ENCODE assay signal across 33 cellular contexts in genomic region chr20:40805592-40805991, GRCh38.
"Had no signal": no experiment of that assay in that cellular context is flagged by ENCODE, and none has a peak within 500 bp of the region (broad histone marks: within the 10 kb centered on the region; RNA-seq: fewer than 3 reads in every experiment).

No MANE protein-coding gene starts in this region.

- H3K4me1 Mint-ChIP-seq: activated B cell treated with CpG ODN at 0.5 μM for 24 hours; activated CD8-positive, alpha-beta memory T cell treated with anti-CD3 and anti-CD28 coated beads, Interleukin-2, amount 10 ng/mL, durations not matched to agents 7 days and 5 days; activated naive CD4-positive, alpha-beta T cell treated with anti-CD3 and anti-CD28 coated beads, Interleukin-2, amount 10 ng/mL, durations not matched to agents 7 days and 5 days had no signal

- H3K27ac Mint-ChIP-seq: activated B cell treated with CpG ODN at 0.5 μM for 24 hours; activated CD8-positive, alpha-beta memory T cell treated with anti-CD3 and anti-CD28 coated beads, Interleukin-2, amount 10 ng/mL, durations not matched to agents 7 days and 5 days; activated CD8-positive, alpha-beta T cell treated with anti-CD3 and anti-CD28 coated beads for 36 hours; activated naive CD4-positive, alpha-beta T cell treated with anti-CD3 and anti-CD28 coated beads, Interleukin-2, amount 10 ng/mL, durations not matched to agents 7 days and 5 days; activated naive CD4-positive, alpha-beta T cell treated with anti-CD3 and anti-CD28 coated beads, Interleukin-2, amount 50 U/mL, for 72 hours; activated naive CD8-positive, alpha-beta T cell treated with anti-CD3 and anti-CD28 coated beads, Interleukin-2, amount 10 ng/mL, durations not matched to agents 7 days and 5 days; activated T-cell treated with anti-CD3 and anti-CD28 coated beads, Interleukin-2, amount 50 U/mL, for 24 hours; activated T-cell treated with anti-CD3 and anti-CD28 coated beads, Interleukin-2, amount 50 U/mL, for 72 hours; T-helper 17 cell; T-helper 2 cell treated with Interferon-gamma antibody and Interleukin-4, amounts not matched to agents 5 μg/mL and 100 μg/mL, for 36 hours had no signal

- H3K4me3 Mint-ChIP-seq: activated B cell treated with CpG ODN at 0.5 μM for 24 hours; activated CD8-positive, alpha-beta memory T cell treated with anti-CD3 and anti-CD28 coated beads, Interleukin-2, amount 10 ng/mL, durations not matched to agents 7 days and 5 days; activated CD8-positive, alpha-beta T cell treated with anti-CD3 and anti-CD28 coated beads for 36 hours; activated naive CD4-positive, alpha-beta T cell treated with anti-CD3 and anti-CD28 coated beads, Interleukin-2, amount 10 ng/mL, durations not matched to agents 7 days and 5 days; activated naive CD8-positive, alpha-beta T cell treated with anti-CD3 and anti-CD28 coated beads, Interleukin-2, amount 10 ng/mL, durations not matched to agents 7 days and 5 days; activated T-cell treated with anti-CD3 and anti-CD28 coated beads, Interleukin-2, amount 50 U/mL, for 24 hours; activated T-cell treated with anti-CD3 and anti-CD28 coated beads, Interleukin-2, amount 50 U/mL, for 72 hours; effector memory CD8-positive, alpha-beta T cell; T-helper 17 cell; T-helper 2 cell treated with Interferon-gamma antibody and Interleukin-4, amounts not matched to agents 5 μg/mL and 100 μg/mL, for 36 hours had no signal

- FAIRE-seq: astrocyte, colon had no signal

- H3K36me3 ChIP-seq: brain microvascular endothelial cell, esophagus muscularis mucosa, gastrocnemius medialis, heart left ventricle, WERI-Rb-1 had no signal

- H3K4me3 ChIP-seq: esophagus muscularis mucosa, gastrocnemius medialis, heart left ventricle had no signal

- H3K9me3 ChIP-seq: esophagus muscularis mucosa, gastrocnemius medialis, heart left ventricle had no signal

- H3K9me3 Mint-ChIP-seq: activated B cell treated with CpG ODN at 0.5 μM for 24 hours; activated CD8-positive, alpha-beta T cell treated with anti-CD3 and anti-CD28 coated beads for 36 hours; activated naive CD4-positive, alpha-beta T cell treated with anti-CD3 and anti-CD28 coated beads, Interleukin-2, amount 10 ng/mL, durations not matched to agents 7 days and 5 days; activated naive CD4-positive, alpha-beta T cell treated with anti-CD3 and anti-CD28 coated beads, Interleukin-2, amount 50 U/mL, for 72 hours; activated naive CD8-positive, alpha-beta T cell treated with anti-CD3 and anti-CD28 coated beads, Interleukin-2, amount 10 ng/mL, durations not matched to agents 7 days and 5 days; activated T-cell treated with anti-CD3 and anti-CD28 coated beads, Interleukin-2, amount 50 U/mL, for 24 hours; activated T-cell treated with anti-CD3 and anti-CD28 coated beads, Interleukin-2, amount 50 U/mL, for 72 hours; effector memory CD8-positive, alpha-beta T cell; T-helper 2 cell treated with Interferon-gamma antibody and Interleukin-4, amounts not matched to agents 5 μg/mL and 100 μg/mL, for 36 hours had no signal

- H3K36me3 Mint-ChIP-seq: activated CD8-positive, alpha-beta memory T cell treated with anti-CD3 and anti-CD28 coated beads, Interleukin-2, amount 10 ng/mL, durations not matched to agents 7 days and 5 days; activated naive CD4-positive, alpha-beta T cell treated with anti-CD3 and anti-CD28 coated beads, Interleukin-2, amount 10 ng/mL, durations not matched to agents 7 days and 5 days; activated naive CD4-positive, alpha-beta T cell treated with anti-CD3 and anti-CD28 coated beads, Interleukin-2, amount 50 U/mL, for 72 hours; activated naive CD8-positive, alpha-beta T cell treated with anti-CD3 and anti-CD28 coated beads, Interleukin-2, amount 10 ng/mL, durations not matched to agents 7 days and 5 days had no signal

- H3K4me1 ChIP-seq: esophagus muscularis mucosa, foreskin keratinocyte, gastrocnemius medialis, heart left ventricle had no signal

- H3K27me3 ChIP-seq: brain microvascular endothelial cell had no signal

- ATAC-seq: activated CD4-positive, CD25-positive, alpha-beta regulatory T cell treated with anti-CD3 and anti-CD28 coated beads, Interleukin-2, amount 50 U/mL, for 24 hours; activated CD8-positive, alpha-beta memory T cell treated with anti-CD3 and anti-CD28 coated beads, Interleukin-2, amount 10 ng/mL, durations not matched to agents 7 days and 5 days; activated CD8-positive, alpha-beta T cell treated with anti-CD3 and anti-CD28 coated beads for 36 hours; activated naive CD4-positive, alpha-beta T cell treated with anti-CD3 and anti-CD28 coated beads, Interleukin-2, amount 50 U/mL, for 72 hours; activated T-cell treated with anti-CD3 and anti-CD28 coated beads, Interleukin-2, amount 50 U/mL, for 72 hours; effector memory CD8-positive, alpha-beta T cell; foreskin keratinocyte; gastrocnemius medialis; heart left ventricle; T-helper 17 cell had no signal

- H3K27ac ChIP-seq: brain microvascular endothelial cell, esophagus muscularis mucosa, foreskin keratinocyte, gastrocnemius medialis, heart left ventricle, WERI-Rb-1 had no signal

- DNase-seq: activated B cell treated with CpG ODN at 0.5 μM for 24 hours; activated CD4-positive, alpha-beta T cell treated with anti-CD3 and anti-CD28 coated beads for 48 hours; activated CD4-positive, alpha-beta T cell treated with anti-CD3 and anti-CD28 coated beads, Interleukin-2, amount 50 U/mL, for 1 hour; activated CD4-positive, alpha-beta T cell treated with anti-CD3 and anti-CD28 coated beads, Interleukin-2, amount 50 U/mL, for 48 hours; activated CD8-positive, alpha-beta memory T cell treated with anti-CD3 and anti-CD28 coated beads, Interleukin-2, amount 50 U/mL, for 48 hours; activated CD8-positive, alpha-beta T cell treated with anti-CD3 and anti-CD28 coated beads for 36 hours; activated gamma-delta T cell; activated naive CD4-positive, alpha-beta T cell; activated naive CD4-positive, alpha-beta T cell treated with anti-CD3 and anti-CD28 coated beads, Interleukin-2, amount 10 ng/mL, durations not matched to agents 7 days and 5 days; activated naive CD8-positive, alpha-beta T cell treated with anti-CD3 and anti-CD28 coated beads, Interleukin-2, amount 10 ng/mL, durations not matched to agents 7 days and 5 days; activated T-cell treated with anti-CD3 and anti-CD28 coated beads for 4 hours; activated T-cell treated with anti-CD3 and anti-CD28 coated beads, Interleukin-2, amount 50 U/mL, for 24 hours; activated T-cell treated with anti-CD3 and anti-CD28 coated beads, Interleukin-2, amount 50 U/mL, for 72 hours; brain microvascular endothelial cell; cortex of kidney; dermis blood vessel endothelial cell; effector CD4-positive, alpha-beta T cell; effector memory CD8-positive, alpha-beta T cell; erythroblast; foreskin keratinocyte; gastrocnemius medialis; glutamatergic neuron; heart left ventricle; T-helper 17 cell; T1000; WERI-Rb-1 had no signal
